8 cellular contexts compared by ENCODE assay signal in the genomic region with DNA sequence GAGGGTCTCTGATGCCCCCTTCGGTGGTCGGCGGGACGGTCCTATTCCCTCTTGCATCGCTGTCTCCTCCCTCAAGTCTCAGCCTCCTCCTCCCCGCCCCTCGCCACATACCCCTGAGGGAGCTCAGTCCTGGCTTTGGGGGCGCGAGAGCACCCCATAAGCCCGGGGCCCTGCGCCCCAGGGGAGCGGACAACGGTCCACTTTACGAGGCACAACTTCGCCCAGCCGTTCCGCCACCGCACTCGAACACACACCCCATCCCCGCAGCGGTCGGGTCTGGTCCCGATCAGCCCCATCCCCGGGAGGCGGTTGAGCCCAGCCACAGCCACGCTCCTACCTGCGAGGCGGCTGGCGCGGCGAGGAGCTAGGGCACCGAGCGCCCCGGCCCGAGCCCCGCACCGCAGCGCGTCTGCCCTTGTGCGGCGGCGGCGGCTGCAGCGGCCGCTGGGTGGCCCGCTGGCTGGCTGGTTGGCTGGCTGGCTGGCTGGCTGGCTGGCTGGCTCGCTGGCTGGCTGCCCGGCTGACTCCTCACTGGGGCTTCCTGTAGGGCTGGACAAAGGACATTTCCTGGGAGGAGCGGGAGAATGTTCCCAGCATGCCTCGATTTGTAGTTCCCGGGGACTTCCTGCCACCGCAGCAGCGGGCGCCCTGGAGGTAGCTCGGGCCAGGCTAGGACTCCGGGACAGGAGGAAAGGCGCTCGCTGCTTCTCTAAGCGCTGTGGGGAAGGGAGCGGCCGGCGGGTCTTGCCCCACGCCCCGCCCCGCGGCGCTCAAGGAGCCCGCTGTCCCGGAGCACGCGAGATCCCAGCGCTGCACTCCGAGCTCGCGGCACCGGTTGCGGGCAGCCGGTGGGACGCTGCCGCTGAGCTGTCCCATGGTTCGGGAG. TPM values are rescaled to one million over a fixed set of nuclear protein-coding genes. Genes with fewer than 3 reads are reported as not detected.
A peak's percentile ranks its signal among the peaks of the same experiment; 100 is the strongest.
DNase-seq lines count a peak whose midpoint lies in the region; ATAC-seq and TF ChIP-seq lines count a peak whose summit lies in the region.

TSS of gene ZNF697 (minus strand) at position 533 of the 886 bp plus-strand sequence. CDS start 22,166 bp downstream, outside the sequence.

- ATAC-seq in GM19025 (IDR thresholded peaks at IDR 0.05; ENCODE audit: low read depth, unreplicated experiment) (peak; percentile 52), HG03139 (IDR thresholded peaks at IDR 0.05; ENCODE audit: unreplicated experiment) (peak; percentile 74)
- peak; percentile 72 for ATAC-seq in stimulated activated effector memory CD8-positive, alpha-beta T cell treated with anti-CD3 and anti-CD28 coated beads, Interleukin-12 subunit alpha, Interleukin-12 subunit beta, amount 100 ng/mL, for 72 hours

- H3K36me3 Mint-ChIP-seq in stimulated activated effector memory CD8-positive, alpha-beta T cell treated with anti-CD3 and anti-CD28 coated beads, Interleukin-12 subunit alpha, Interleukin-12 subunit beta, amount 100 ng/mL, for 72 hours, result no peaks in the 10 kb centered on the region

- peak within 1 kb of the TSS; percentile 67 for H3K27ac ChIP-seq in C4-2B

- peak within 1 kb of the TSS; percentile 86 for H3K4me3 ChIP-seq in epithelial cell of proximal tubule (ENCODE audit: low read depth, low read length)

- peak; percentile 91 for DNase-seq in NCI-H2196 treated with DMSO at 0.1 percent for 48 hours (lab: John Stamatoyannopoulos, UW; ENCODE audit: unreplicated experiment)
- DNase-seq in activated CD4-positive, alpha-beta T cell treated with anti-CD3 and anti-CD28 coated beads, Interleukin-2, amount 50 U/mL, for 48 hours, result peak; percentile 73 to 77
- peak; percentile 77 for DNase-seq in epithelial cell of proximal tubule (ENCODE audit: low read depth)
- peak; percentile 96 for DNase-seq in midbrain (lab: John Stamatoyannopoulos, UW)
- peak; percentile 3 to 61 for DNase-seq in stimulated activated effector memory CD8-positive, alpha-beta T cell treated with anti-CD3 and anti-CD28 coated beads, Interleukin-12 subunit alpha, Interleukin-12 subunit beta, amount 100 ng/mL, for 72 hours (ENCODE audit: low spot score in 2 of 2)

- H3K9me3 Mint-ChIP-seq in stimulated activated effector memory CD8-positive, alpha-beta T cell treated with anti-CD3 and anti-CD28 coated beads, Interleukin-12 subunit alpha, Interleukin-12 subunit beta, amount 100 ng/mL, for 72 hours, result no peaks in the 10 kb centered on the region

- TF ChIP-seq CTCF in C4-2B (conservative IDR thresholded peaks at IDR 0.05), result peak; percentile 72
- TF ChIP-seq CTCF in epithelial cell of proximal tubule (conservative IDR thresholded peaks at IDR 0.05; ENCODE audit: low read depth, low read length), result peak; percentile 19

- peak within 1 kb of the TSS; percentile 32 for H3K4me3 Mint-ChIP-seq in stimulated activated effector memory CD8-positive, alpha-beta T cell treated with anti-CD3 and anti-CD28 coated beads, Interleukin-12 subunit alpha, Interleukin-12 subunit beta, amount 100 ng/mL, for 72 hours

- no peak within 1 kb of the TSS for H3K27ac Mint-ChIP-seq in stimulated activated effector memory CD8-positive, alpha-beta T cell treated with anti-CD3 and anti-CD28 coated beads, Interleukin-12 subunit alpha, Interleukin-12 subunit beta, amount 100 ng/mL, for 72 hours

- H3K4me1 Mint-ChIP-seq in stimulated activated effector memory CD8-positive, alpha-beta T cell treated with anti-CD3 and anti-CD28 coated beads, Interleukin-12 subunit alpha, Interleukin-12 subunit beta, amount 100 ng/mL, for 72 hours, result no peaks in the 10 kb centered on the region

RNA-seq across cellular contexts. Expression of gene ZNF697, which starts in this region (rescaled TPM):
- total RNA-seq in epithelial cell of proximal tubule, result 5.7 and 6.8 TPM in 2 replicates

Comparison
In these comparisons a context has a peak if more than half of its experiments do, and no peak if none do; other contexts are left out.
1. Peak in every context shown above with its lines: DNase-seq, ATAC-seq, H3K4me3 ChIP-seq and H3K27ac ChIP-seq.
2. DNase-seq: peak in every context shown above with its lines; median percentile 96 in midbrain; 91 in NCI-H2196 treated with DMSO at 0.1 percent for 48 hours; 77 in epithelial cell of proximal tubule; 75 in activated CD4-positive, alpha-beta T cell treated with anti-CD3 and anti-CD28 coated beads, Interleukin-2, amount 50 U/mL, for 48 hours; 32 in stimulated activated effector memory CD8-positive, alpha-beta T cell treated with anti-CD3 and anti-CD28 coated beads, Interleukin-12 subunit alpha, Interleukin-12 subunit beta, amount 100 ng/mL, for 72 hours.